8 cellular contexts compared by ENCODE assay signal in genomic region chr16:84116720-84117481, GRCh38. TPM values are rescaled to one million over a fixed set of nuclear protein-coding genes. Genes with fewer than 3 reads are reported as not detected.
DNase-seq lines count a peak whose midpoint lies in the region; ATAC-seq and TF ChIP-seq lines count a peak whose summit lies in the region.

Gene MBTPS1, minus strand, starts transcription at chr16:84116942. Its CDS starts 15,159 bp downstream, at chr16:84101783.

- H3K36me3 ChIP-seq in SK-N-MC (ENCODE audit: insufficient read depth, low read length) = no peaks in the 10 kb centered on the region

- H3K27ac ChIP-seq in SK-N-MC (peak within 1 kb of the TSS; percentile 13; the same call in 1 of the 2 replicates), temporal lobe (ENCODE audit: low read depth, low read length) (peak within 1 kb of the TSS; percentile 76)

- peak; percentile 92 for ATAC-seq in HG02571 (IDR thresholded peaks at IDR 0.05; ENCODE audit: unreplicated experiment)

- peak; percentile 97 for DNase-seq in GM04504 (ENCODE audit: low read depth)
- DNase-seq in NB4 (ENCODE audit: low read depth) = peak; percentile 99
- no peak for DNase-seq in SK-N-MC (ENCODE audit: low read depth, low spot score)
- DNase-seq in activated naive CD4-positive, alpha-beta T cell treated with anti-CD3 and anti-CD28 coated beads, Interleukin-2, amount 50 U/mL, for 16 hours = peak; percentile 98
- DNase-seq in globus pallidus (ENCODE audit: low spot score) = peak; percentile 97
- peak; percentile 96 for DNase-seq in occipital lobe (lab: John Stamatoyannopoulos, UW)

- no peak for TF ChIP-seq CTCF in NB4 (IDR thresholded peaks at IDR 0.05; ENCODE audit: low read depth, low read length)

- TF ChIP-seq POLR2A in NB4 (IDR thresholded peaks at IDR 0.05; ENCODE audit: extremely low read depth, insufficient read length) = peak; percentile 81

- H3K9me3 ChIP-seq in SK-N-MC (ENCODE audit: low read depth, low read length) = no peaks in the 10 kb centered on the region

- H3K9ac ChIP-seq in SK-N-MC (ENCODE audit: insufficient read length) = peak within 1 kb of the TSS; percentile 93

- H3K4me3 ChIP-seq in NB4 (ENCODE audit: low read depth, low read length) (peak within 1 kb of the TSS; percentile 92), SK-N-MC (peak within 1 kb of the TSS; percentile 86)

RNA-seq across cellular contexts. Expression of gene MBTPS1, which starts in this region (rescaled TPM):
- total RNA-seq in occipital lobe = 78.1 TPM
- total RNA-seq in temporal lobe = 54.1 TPM
